In the genomic region with DNA sequence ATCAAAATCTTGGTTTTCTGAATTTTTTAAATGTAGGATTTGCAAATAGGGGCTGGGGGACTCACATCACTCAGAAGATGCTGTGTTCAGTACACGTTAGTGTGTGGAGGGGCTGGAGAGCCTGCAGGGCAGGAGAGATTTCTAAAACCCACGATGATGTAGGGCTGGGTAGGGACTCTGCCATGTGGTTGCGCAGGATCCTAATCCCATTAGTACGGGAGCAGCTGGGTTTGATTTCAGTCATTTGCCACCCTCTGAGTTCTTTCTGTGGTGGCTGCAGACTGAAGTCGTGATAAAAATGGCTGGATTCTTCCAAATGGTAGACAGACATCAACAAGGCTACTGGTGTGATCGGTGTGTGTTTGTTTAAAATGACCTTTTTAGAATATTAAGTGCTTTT, we compare ENCODE assay signal across 26 cellular contexts. TPM values are rescaled to one million over a fixed set of nuclear protein-coding genes. Genes with fewer than 3 reads are reported as not detected.
DNase-seq lines count a peak whose midpoint lies in the region; FAIRE-seq and TF ChIP-seq lines count a peak whose summit lies in the region.
"Had no signal": no experiment of that assay in that cellular context is flagged by ENCODE, and none has a peak within 500 bp of the region (broad histone marks: within the 10 kb centered on the region; RNA-seq: fewer than 3 reads in every experiment).

No MANE protein-coding gene starts in this region.

- intact Hi-C loops in stomach (cut with DNase I; ENCODE audit: low total_unique reads): no loop called here
- intact Hi-C loops in activated CD4-positive, alpha-beta memory T cell treated with anti-CD3 and anti-CD28 coated beads for 36 hours (cut with micrococcal nuclease): no loop called here

- H3K4me1 ChIP-seq in stomach: peaks cover 15 to 46% (median 18%) of the 10 kb centered on the region in 4 donors

- TF ChIP-seq POLR2A in stomach (IDR thresholded peaks at IDR 0.05) (no peak), H54 (IDR thresholded peaks at IDR 0.05; ENCODE audit: low read depth, low read length) (no peak)

- CTCF ChIA-PET in activated CD4-positive, alpha-beta memory T cell treated with anti-CD3 and anti-CD28 coated beads for 36 hours (lab: Charles Lee): interaction anchor here (0.5 to 0.9 kb wide), 2 partner anchors 11 to 73 kb away, joined by 3 read pairs; no protein-coding TSS in a partner anchor

- H3K9me3 ChIP-seq in stomach: no peaks in the 10 kb centered on the region

- H3K27me3 ChIP-seq in stomach: no peaks in the 10 kb centered on the region

- H3K4me1 Mint-ChIP-seq in activated T-cell treated with anti-CD3 and anti-CD28 coated beads, Interleukin-2, amount 50 U/mL, for 24 hours (ENCODE audit: low read depth): peaks cover 2% of the 10 kb centered on the region
- H3K4me1 Mint-ChIP-seq in brain: no peaks in the 10 kb centered on the region
- H3K4me1 Mint-ChIP-seq in activated CD4-positive, alpha-beta memory T cell treated with anti-CD3 and anti-CD28 coated beads for 36 hours (ENCODE audit: low read depth): no peaks in the 10 kb centered on the region
- H3K4me1 Mint-ChIP-seq: B cell had no signal

- H3K36me3 Mint-ChIP-seq in activated T-cell treated with anti-CD3 and anti-CD28 coated beads, Interleukin-2, amount 50 U/mL, for 24 hours (ENCODE audit: low read depth): peaks cover 90% of the 10 kb centered on the region
- peaks cover 89% of the 10 kb centered on the region for H3K36me3 Mint-ChIP-seq in brain
- H3K36me3 Mint-ChIP-seq in activated CD4-positive, alpha-beta memory T cell treated with anti-CD3 and anti-CD28 coated beads for 36 hours: peaks cover 42% of the 10 kb centered on the region

- peaks cover 68 to 99% (median 93%) of the 10 kb centered on the region in 4 donors for H3K36me3 ChIP-seq in stomach

- WGBS in stomach, 5 donors: 90 to 97% (median 92%) methylated on average over 6 of the region's 6 CpGs

- POLR2A ChIA-PET in activated CD4-positive, alpha-beta memory T cell treated with anti-CD3 and anti-CD28 coated beads for 36 hours (lab: Charles Lee): no interaction called here

- TF ChIP-seq EP300 in stomach (IDR thresholded peaks at IDR 0.05): no peak

- no peak overlapping the region for H3K4me3 ChIP-seq in stomach
- H3K4me3 ChIP-seq: PC-9 had no signal

- H3K27ac ChIP-seq in stomach: peak overlapping the region in 4 of 5 donors; percentile 21 to 67 (median 59)
- H3K27ac ChIP-seq: C4-2B, PC-9 had no signal

- no peak overlapping the region for H3K4me3 Mint-ChIP-seq in activated T-cell treated with anti-CD3 and anti-CD28 coated beads, Interleukin-2, amount 50 U/mL, for 24 hours
- H3K4me3 Mint-ChIP-seq in brain: no peak overlapping the region
- H3K4me3 Mint-ChIP-seq in activated CD4-positive, alpha-beta memory T cell treated with anti-CD3 and anti-CD28 coated beads for 36 hours: no peak overlapping the region
- H3K4me3 Mint-ChIP-seq: B cell; CD8-positive, alpha-beta T cell had no signal

- H3K27me3 Mint-ChIP-seq in activated T-cell treated with anti-CD3 and anti-CD28 coated beads, Interleukin-2, amount 50 U/mL, for 24 hours: no peaks in the 10 kb centered on the region
- H3K27me3 Mint-ChIP-seq in brain: no peaks in the 10 kb centered on the region
- no peaks in the 10 kb centered on the region for H3K27me3 Mint-ChIP-seq in activated CD4-positive, alpha-beta memory T cell treated with anti-CD3 and anti-CD28 coated beads for 36 hours
- H3K27me3 Mint-ChIP-seq: B cell had no signal

- FAIRE-seq in H54 (lab: Jason Lieb, UNC): no peak
- FAIRE-seq: A204.1, GM12891 had no signal

- no peak for DNase-seq in activated T-cell treated with anti-CD3 and anti-CD28 coated beads, Interleukin-2, amount 50 U/mL, for 24 hours
- DNase-seq in activated T-cell treated with anti-CD3 and anti-CD28 coated beads, Interleukin-2, amount 50 U/mL, for 48 hours: no peak
- peak; percentile 93 for DNase-seq in NCI-H82 (lab: John Stamatoyannopoulos, UW)
- no peak for DNase-seq in stomach
- DNase-seq in activated CD4-positive, alpha-beta memory T cell treated with anti-CD3 and anti-CD28 coated beads for 36 hours: no peak
- no peak for DNase-seq in NOMO-1 treated with dmso at 0.1 percent for 144 hours (lab: John Stamatoyannopoulos, UW; ENCODE audit: unreplicated experiment)
- DNase-seq in H54 (ENCODE audit: insufficient read length, low spot score): no peak
- DNase-seq: CD8-positive, alpha-beta T cell; DMS 273 treated with DMSO at 0.1 percent for 48 hours; DMS79; EL; GDM1; Karpas-422; NCI-H1092 treated with DMSO at 0.1 percent for 48 hours; NCI-H1436; NCI-H187 treated with DMSO at 0.1 percent for 48 hours; NCI-H748 treated with DMSO at 0.1 percent for 48 hours; NK-92 treated with Interleukin-12 subunit alpha and Interleukin-12 subunit beta, amount 100 ng/mL, for 24 hours; PC-9; RPMI8226; SHP77 had no signal

- TF ChIP-seq CTCF in brain (conservative IDR thresholded peaks at IDR 0.05): no peak
- TF ChIP-seq CTCF in stomach (IDR thresholded peaks at IDR 0.05): no peak

- H3K27ac Mint-ChIP-seq in activated T-cell treated with anti-CD3 and anti-CD28 coated beads, Interleukin-2, amount 50 U/mL, for 24 hours: peak overlapping the region; percentile 50
- peak overlapping the region in 3 of 5 experiments; percentile 14 to 76 (median 39) for H3K27ac Mint-ChIP-seq in brain
- H3K27ac Mint-ChIP-seq in activated CD4-positive, alpha-beta memory T cell treated with anti-CD3 and anti-CD28 coated beads for 36 hours: no peak overlapping the region
- H3K27ac Mint-ChIP-seq: B cell; CD8-positive, alpha-beta T cell had no signal

- H3K9me3 Mint-ChIP-seq in activated T-cell treated with anti-CD3 and anti-CD28 coated beads, Interleukin-2, amount 50 U/mL, for 24 hours: no peaks in the 10 kb centered on the region
- H3K9me3 Mint-ChIP-seq in brain: no peaks in the 10 kb centered on the region
- no peaks in the 10 kb centered on the region for H3K9me3 Mint-ChIP-seq in activated CD4-positive, alpha-beta memory T cell treated with anti-CD3 and anti-CD28 coated beads for 36 hours
- H3K9me3 Mint-ChIP-seq: CD8-positive, alpha-beta T cell had no signal

RNA-seq across cellular contexts. Expression of gene GET4, which starts 14.2 kb away (rescaled TPM):
- polyA plus RNA-seq in brain (ENCODE audit: insufficient read depth, low read depth, low replicate concordance) (37.7 TPM), stomach (10 to 100 TPM; 34.4 to 53.2 (median 53.0) TPM)
- 100 to 1,000 TPM in 1 of 5 donors, 10 to 100 TPM in 4; 22.4 to 140 (median 40.1) TPM for total RNA-seq in stomach
- 10 to 100 TPM; 22.3 to 27.1 TPM for total RNA-seq in activated CD4-positive, alpha-beta memory T cell treated with anti-CD3 and anti-CD28 coated beads for 36 hours

RNA-seq across cellular contexts. Expression of gene SUN1, which starts 29.9 kb away (rescaled TPM):
- 128 TPM for polyA plus RNA-seq in brain (ENCODE audit: insufficient read depth, low read depth, low replicate concordance)
- total RNA-seq in stomach: 100 to 1,000 TPM; 103 to 242 (median 159) TPM
- polyA plus RNA-seq in stomach: 10 to 100 TPM; 15.9 to 58.9 (median 21.7) TPM
- total RNA-seq in activated CD4-positive, alpha-beta memory T cell treated with anti-CD3 and anti-CD28 coated beads for 36 hours: 10 to 100 TPM; 69.5 to 69.9 TPM
